ENCODE assay signal across 1 cellular context in genomic region chr5:124372457-124372856, GRCh38.
TF ChIP-seq lines count a peak whose summit lies in the region.

No MANE protein-coding gene starts in this region.

TF ChIP-seq in H1, 55 proteins besides CTCF, POLR2A, EP300 and RAD21:
- no peak for TF ChIP-seq NRF1 (IDR thresholded peaks at IDR 0.05; ENCODE audit: low read depth, low read length)
- no peak for TF ChIP-seq CBX5 (IDR thresholded peaks at IDR 0.05; ENCODE audit: low read depth, low read length)
- TF ChIP-seq E2F6 (IDR thresholded peaks at IDR 0.05): no peak
